Comparison of ENCODE assay signal across 1 cellular context in genomic region chr20:50456452-50457324, GRCh38.
TF ChIP-seq lines count a peak whose summit lies in the region.

No MANE protein-coding gene starts in this region.

TF ChIP-seq in GM12878, 131 proteins besides CTCF, POLR2A, EP300 and RAD21 (continued from another document):
- no peak for TF ChIP-seq ZBTB4 (CRISPR knock-in tag; IDR thresholded peaks at IDR 0.05)
TF ChIP-seq in GM12878: peak in this region for 0.
